ENCODE assay signal across 9 cellular contexts in the genomic region with DNA sequence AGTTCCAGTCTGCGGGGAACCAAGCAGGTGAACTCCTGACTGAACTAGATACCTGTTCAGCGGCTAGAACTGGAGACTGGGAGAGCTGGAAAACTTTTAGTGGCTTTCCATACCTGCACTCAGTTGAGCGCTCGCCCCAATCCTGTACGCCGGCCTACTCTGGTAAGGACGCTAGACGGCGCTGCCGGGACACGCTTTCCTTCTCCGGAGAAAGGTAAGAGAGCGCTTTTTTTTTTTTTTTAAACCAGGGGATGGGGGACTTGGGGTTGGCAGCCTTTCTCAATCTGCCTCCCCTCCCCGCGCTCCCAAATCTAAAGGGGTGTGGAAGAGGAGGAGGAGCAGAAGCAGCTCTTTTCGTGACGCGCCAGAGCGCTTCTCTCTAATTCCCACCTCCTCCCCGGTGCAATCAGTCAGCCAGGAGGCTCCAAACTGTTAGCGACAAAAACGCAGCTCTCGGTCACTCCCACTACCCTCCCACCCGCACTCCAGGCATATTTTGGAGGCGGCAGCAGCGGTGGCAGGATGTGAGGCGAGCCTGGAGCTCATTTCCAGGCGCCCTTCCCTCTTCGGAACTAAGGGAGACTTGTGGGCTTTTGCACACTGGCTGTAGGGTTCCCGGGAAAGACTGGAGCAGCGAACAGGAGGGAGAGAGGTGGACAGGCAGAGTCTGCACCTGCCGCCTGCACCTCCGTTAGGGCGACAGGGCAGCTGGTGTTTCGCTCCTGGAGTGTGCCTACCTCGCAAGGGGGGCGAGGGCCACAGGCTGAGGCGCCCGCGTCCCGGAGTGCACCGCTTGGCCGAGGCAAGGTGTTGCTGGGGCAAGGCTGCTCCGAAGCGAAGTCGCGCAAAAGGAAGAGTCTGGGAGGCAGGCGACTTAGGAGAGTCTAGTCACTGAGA. TPM values are rescaled to one million over a fixed set of nuclear protein-coding genes. Genes with fewer than 3 reads are reported as not detected.
DNase-seq lines count a peak whose midpoint lies in the region; ATAC-seq and TF ChIP-seq lines count a peak whose summit lies in the region.
"Had no signal": no experiment of that assay in that cellular context is flagged by ENCODE, and none has a peak within 500 bp of the region (broad histone marks: within the 10 kb centered on the region; RNA-seq: fewer than 3 reads in every experiment).

A gene (plus strand): TSS at position 409 of the 897 bp plus-strand sequence.

- peak within 1 kb of the TSS; percentile 34 for H3K9ac ChIP-seq in mesendoderm (ENCODE audit: low read length)

- H3K4me2 ChIP-seq in mesendoderm (ENCODE audit: low read length): peak within 1 kb of the TSS; percentile 68

- H3K27ac ChIP-seq in mesendoderm (ENCODE audit: low read depth, low read length): no peak within 1 kb of the TSS

- in situ Hi-C loops in G401 (cut with HindIII; ENCODE audit: low sequenced_read_pairs): no loop called here

- H3K18ac ChIP-seq in mesendoderm (ENCODE audit: low read length): no peak within 1 kb of the TSS

- TF ChIP-seq CTCF in cardiac fibroblast (IDR thresholded peaks at IDR 0.05; ENCODE audit: low read depth, low read length): peak; percentile 59

- H2BK120ac ChIP-seq in mesendoderm (ENCODE audit: low read depth, low read length): no peak within 1 kb of the TSS

- H3K79me1 ChIP-seq in mesendoderm (ENCODE audit: low read length): no peaks in the 10 kb centered on the region

- H3K4ac ChIP-seq in mesendoderm (ENCODE audit: low read depth, low read length): no peak within 1 kb of the TSS

- no peak for ATAC-seq in GM21825 (IDR thresholded peaks at IDR 0.05; ENCODE audit: unreplicated experiment)
- no peak for ATAC-seq in HG02763 (IDR thresholded peaks at IDR 0.05; ENCODE audit: unreplicated experiment)

- no peaks in the 10 kb centered on the region for H3K4me1 ChIP-seq in mesendoderm (ENCODE audit: control insufficient read depth, low read depth, low read length)

- H3K27me3 ChIP-seq in mesendoderm (ENCODE audit: insufficient read depth, low read length, poor library complexity): peaks cover 12% of the 10 kb centered on the region

- no peak within 1 kb of the TSS for H4K5ac ChIP-seq in mesendoderm (ENCODE audit: low read length)

- H3K23ac ChIP-seq in mesendoderm (ENCODE audit: low read length): no peak within 1 kb of the TSS

- H3K56ac ChIP-seq in mesendoderm (ENCODE audit: low read length): peak within 1 kb of the TSS; percentile 34

- no peak within 1 kb of the TSS for H2AK5ac ChIP-seq in mesendoderm (ENCODE audit: low read length)

- peak; percentile 0 for DNase-seq in G401 (ENCODE audit: low spot score)
- DNase-seq in HuH-7.5 (ENCODE audit: low spot score): peak; percentile 23
- DNase-seq in cardiac fibroblast (ENCODE audit: low read depth in 2 of 2): peak; percentile 5 to 22
- DNase-seq in mesendoderm: peak; percentile 74
- DNase-seq in NCI-H187 (lab: John Stamatoyannopoulos, UW): no peak
- no peak for DNase-seq in activated CD4-positive, CD25-positive, alpha-beta regulatory T cell treated with anti-CD3 and anti-CD28 coated beads, Interleukin-2, amount 50 U/mL, for 72 hours

- no peaks in the 10 kb centered on the region for H3K79me2 ChIP-seq in mesendoderm (ENCODE audit: control insufficient read depth, insufficient read depth, low read length)

- H4K8ac ChIP-seq in mesendoderm (ENCODE audit: low read depth, low read length): no peak within 1 kb of the TSS

- H2BK5ac ChIP-seq in mesendoderm (ENCODE audit: low read length): no peak within 1 kb of the TSS

- H3K36me3 ChIP-seq in mesendoderm (ENCODE audit: control insufficient read depth, insufficient read depth, low read length): no peaks in the 10 kb centered on the region

- no peak within 1 kb of the TSS for H2BK15ac ChIP-seq in mesendoderm (replicated peaks; ENCODE audit: low read depth)

- WGBS in mesendoderm (ENCODE audit: extremely low coverage, insufficient coverage, low lambda C conversion rate): no CpG with 5 or more reads among the region's 48 CpGs

- H3K4me3 ChIP-seq in cardiac fibroblast (replicated peaks in 1 of 2; ENCODE audit: low read depth in 2 of 2, low read length in 2 of 2) (no peak within 1 kb of the TSS), mesendoderm (ENCODE audit: low read length) (peak within 1 kb of the TSS; percentile 12)

RNA-seq across cellular contexts. Expression of the gene that starts here (rescaled TPM):
- not detected in 2 replicates for total RNA-seq in G401 (2014; rRNA removed; shearing (Covaris generic))
- polyA plus RNA-seq in mesendoderm (2013, experiment 1 of 2): 0.11 TPM
- polyA plus RNA-seq in mesendoderm (2013, experiment 2 of 2): 0.11 TPM
- total RNA-seq: T-helper 1 cell treated with Interleukin-12 subunit alpha and Interleukin-12 subunit beta and Interleukin-4 antibody, amounts not matched to agents 30 ng/mL and 1 ng/mL, for 36 hours had no signal

Comparison
In these comparisons a context has a peak if more than half of its experiments do, and no peak if none do; other contexts are left out.
1. Peak in DNase-seq in G401; RNA of the gene not detected or under 1 TPM.
2. DNase-seq: peak in HuH-7.5 (single experiment), cardiac fibroblast (2 of 2) and mesendoderm (single experiment); none in NCI-H187 (0 of 2) and activated CD4-positive, CD25-positive, alpha-beta regulatory T cell treated with anti-CD3 and anti-CD28 coated beads, Interleukin-2, amount 50 U/mL, for 72 hours (single experiment).